In genomic region chr19:42655748-42656147, GRCh38 we compare ENCODE assay signal across 17 cellular contexts.
"Had no signal": no experiment of that assay in that cellular context is flagged by ENCODE, and none has a peak within 500 bp of the region (broad histone marks: within the 10 kb centered on the region; RNA-seq: fewer than 3 reads in every experiment).

No MANE protein-coding gene starts in this region.

- H3K9me3 ChIP-seq: colonic mucosa, tibial artery, uterus had no signal

- H3K27ac ChIP-seq: cardiac muscle cell, colonic mucosa, epithelial cell of prostate, foreskin keratinocyte, tibial artery, uterus had no signal

- H3K27ac Mint-ChIP-seq: activated CD4-positive, alpha-beta T cell treated with anti-CD3 and anti-CD28 coated beads for 36 hours; activated naive CD8-positive, alpha-beta T cell; endodermal cell; nephron; WTC11 had no signal

- DNase-seq: activated CD4-positive, alpha-beta T cell treated with anti-CD3 and anti-CD28 coated beads for 36 hours; activated CD4-positive, alpha-beta T cell treated with anti-CD3 and anti-CD28 coated beads, Interleukin-2, amount 50 U/mL, for 48 hours; colonic mucosa; endodermal cell; foreskin keratinocyte; islet precursor cell; left colon; SW 1271; tibial artery; uterus had no signal

- ATAC-seq: activated CD4-positive, alpha-beta T cell treated with anti-CD3 and anti-CD28 coated beads for 36 hours; foreskin keratinocyte; left colon; right cardiac atrium; WTC11 had no signal

- H3K4me3 Mint-ChIP-seq: activated CD4-positive, alpha-beta T cell treated with anti-CD3 and anti-CD28 coated beads for 36 hours; activated naive CD8-positive, alpha-beta T cell; endodermal cell; nephron; WTC11 had no signal

- H3K27me3 ChIP-seq: cardiac muscle cell, colonic mucosa, tibial artery, uterus had no signal

- H3K4me3 ChIP-seq: cardiac muscle cell, colonic mucosa, lung, tibial artery, uterus had no signal

- H3K4me1 Mint-ChIP-seq: activated CD4-positive, alpha-beta T cell treated with anti-CD3 and anti-CD28 coated beads for 36 hours; endodermal cell; nephron had no signal

- H3K36me3 ChIP-seq: cardiac muscle cell, colonic mucosa, tibial artery, uterus had no signal

- H3K4me1 ChIP-seq: colonic mucosa, foreskin keratinocyte, uterus had no signal

- H3K36me3 Mint-ChIP-seq: activated naive CD8-positive, alpha-beta T cell; WTC11 had no signal
